1 cellular context compared by ENCODE assay signal in the genomic region with DNA sequence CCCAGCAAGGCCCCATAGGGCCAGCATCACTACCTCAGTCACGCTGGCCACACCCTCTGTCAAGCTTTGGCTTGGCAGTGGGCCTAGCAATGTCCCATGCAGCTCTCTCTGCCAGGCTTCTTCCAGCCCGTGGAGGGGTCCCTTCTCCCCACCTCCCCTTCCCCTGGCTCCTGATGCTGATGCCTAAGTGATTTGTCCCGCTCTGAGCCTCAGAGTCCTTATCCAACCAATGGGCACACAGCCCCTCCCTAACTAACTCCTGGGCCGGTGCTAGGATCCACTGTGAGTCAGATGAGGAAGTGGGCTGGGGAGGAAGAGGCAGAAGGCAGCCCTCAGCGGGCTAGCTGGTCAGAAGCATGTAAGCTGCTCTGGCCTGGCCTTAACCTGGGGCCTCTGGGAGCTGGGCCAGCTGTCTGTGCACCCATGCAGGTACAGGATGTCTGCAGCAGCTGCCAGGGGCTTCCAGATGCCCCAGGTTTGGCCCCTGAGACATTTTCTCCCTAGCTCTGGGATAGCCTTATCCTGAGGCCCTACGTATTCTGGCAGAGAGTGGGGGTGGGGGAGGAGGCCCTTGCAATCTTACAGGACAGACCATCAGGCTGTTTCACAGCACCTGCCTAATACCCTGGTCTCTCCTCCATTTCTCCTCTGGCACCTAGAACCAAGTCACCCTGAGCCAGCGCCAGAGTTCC.
A peak's percentile ranks its signal among the peaks of the same experiment; 100 is the strongest.
TF ChIP-seq lines count a peak whose summit lies in the region.

No MANE protein-coding gene starts in this region.

TF ChIP-seq in HEK293, 187 proteins besides CTCF, POLR2A, EP300 and RAD21 (continued from another document and continues in another):
- no peak for TF ChIP-seq REST (tag by site-specific recombination; IDR thresholded peaks at IDR 0.05)
- TF ChIP-seq ZNF660 (tag by site-specific recombination; IDR thresholded peaks at IDR 0.05), result no peak
- TF ChIP-seq ZBTB21 (tag by site-specific recombination; IDR thresholded peaks at IDR 0.05), result no peak
- no peak for TF ChIP-seq KLF7 (tag by site-specific recombination; IDR thresholded peaks at IDR 0.05; ENCODE audit: borderline replicate concordance)
- no peak for TF ChIP-seq ZNF555 (tag by site-specific recombination; conservative IDR thresholded peaks at IDR 0.05)
- no peak for TF ChIP-seq ZNF76 (tag by site-specific recombination; IDR thresholded peaks at IDR 0.05; ENCODE audit: borderline replicate concordance, low read depth)
- no peak for TF ChIP-seq TRIM28 (IDR thresholded peaks at IDR 0.05; ENCODE audit: borderline replicate concordance, low read length)
- no peak for TF ChIP-seq ZNF26 (tag by site-specific recombination; IDR thresholded peaks at IDR 0.05)
- no peak for TF ChIP-seq YY2 (tag by site-specific recombination; IDR thresholded peaks at IDR 0.05)
- TF ChIP-seq ZBTB17 (tag by site-specific recombination; IDR thresholded peaks at IDR 0.05), result no peak
- no peak for TF ChIP-seq ZNF24 (tag by site-specific recombination; IDR thresholded peaks at IDR 0.05)
- TF ChIP-seq ZNF423 (tag by site-specific recombination; IDR thresholded peaks at IDR 0.05), result no peak
- TF ChIP-seq, protein P1, sequence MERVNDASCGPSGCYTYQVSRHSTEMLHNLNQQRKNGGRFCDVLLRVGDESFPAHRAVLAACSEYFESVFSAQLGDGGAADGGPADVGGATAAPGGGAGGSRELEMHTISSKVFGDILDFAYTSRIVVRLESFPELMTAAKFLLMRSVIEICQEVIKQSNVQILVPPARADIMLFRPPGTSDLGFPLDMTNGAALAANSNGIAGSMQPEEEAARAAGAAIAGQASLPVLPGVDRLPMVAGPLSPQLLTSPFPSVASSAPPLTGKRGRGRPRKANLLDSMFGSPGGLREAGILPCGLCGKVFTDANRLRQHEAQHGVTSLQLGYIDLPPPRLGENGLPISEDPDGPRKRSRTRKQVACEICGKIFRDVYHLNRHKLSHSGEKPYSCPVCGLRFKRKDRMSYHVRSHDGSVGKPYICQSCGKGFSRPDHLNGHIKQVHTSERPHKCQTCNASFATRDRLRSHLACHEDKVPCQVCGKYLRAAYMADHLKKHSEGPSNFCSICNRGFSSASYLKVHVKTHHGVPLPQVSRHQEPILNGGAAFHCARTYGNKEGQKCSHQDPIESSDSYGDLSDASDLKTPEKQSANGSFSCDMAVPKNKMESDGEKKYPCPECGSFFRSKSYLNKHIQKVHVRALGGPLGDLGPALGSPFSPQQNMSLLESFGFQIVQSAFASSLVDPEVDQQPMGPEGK (tag by site-specific recombination; IDR thresholded peaks at IDR 0.05), result peak; percentile 51
- no peak for TF ChIP-seq ZNF184 (tag by site-specific recombination; IDR thresholded peaks at IDR 0.05)
- TF ChIP-seq GLIS2 (tag by site-specific recombination; IDR thresholded peaks at IDR 0.05), result peak; percentile 38; the same call in 1 of the 2 replicates
- TF ChIP-seq ZNF211 (tag by site-specific recombination; IDR thresholded peaks at IDR 0.05; ENCODE audit: low read depth), result no peak
- 0 out of 2 replicates have a peak, but pooled peaks have one; percentile 38 for TF ChIP-seq KLF9 (tag by site-specific recombination; IDR thresholded peaks at IDR 0.05; ENCODE audit: low read depth)
- TF ChIP-seq ZNF2 (tag by site-specific recombination; IDR thresholded peaks at IDR 0.05), result no peak
- no peak for TF ChIP-seq ZNF704 (tag by site-specific recombination; IDR thresholded peaks at IDR 0.05)
- TF ChIP-seq, protein P2, sequence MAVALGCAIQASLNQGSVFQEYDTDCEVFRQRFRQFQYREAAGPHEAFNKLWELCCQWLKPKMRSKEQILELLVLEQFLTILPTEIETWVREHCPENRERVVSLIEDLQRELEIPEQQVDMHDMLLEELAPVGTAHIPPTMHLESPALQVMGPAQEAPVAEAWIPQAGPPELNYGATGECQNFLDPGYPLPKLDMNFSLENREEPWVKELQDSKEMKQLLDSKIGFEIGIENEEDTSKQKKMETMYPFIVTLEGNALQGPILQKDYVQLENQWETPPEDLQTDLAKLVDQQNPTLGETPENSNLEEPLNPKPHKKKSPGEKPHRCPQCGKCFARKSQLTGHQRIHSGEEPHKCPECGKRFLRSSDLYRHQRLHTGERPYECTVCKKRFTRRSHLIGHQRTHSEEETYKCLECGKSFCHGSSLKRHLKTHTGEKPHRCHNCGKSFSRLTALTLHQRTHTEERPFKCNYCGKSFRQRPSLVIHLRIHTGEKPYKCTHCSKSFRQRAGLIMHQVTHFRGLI (tag by site-specific recombination; IDR thresholded peaks at IDR 0.05), result no peak
- no peak for TF ChIP-seq PRDM2 (tag by site-specific recombination; IDR thresholded peaks at IDR 0.05; ENCODE audit: borderline replicate concordance)
- no peak for TF ChIP-seq RBAK (tag by site-specific recombination; IDR thresholded peaks at IDR 0.05)
- no peak for TF ChIP-seq ZNF404 (tag by site-specific recombination; IDR thresholded peaks at IDR 0.05)
- no peak for TF ChIP-seq ZNF248 (tag by site-specific recombination; IDR thresholded peaks at IDR 0.05)
- no peak for TF ChIP-seq ZNF621 (tag by site-specific recombination; IDR thresholded peaks at IDR 0.05)
- no peak; the same call in 1 of the 2 replicates for TF ChIP-seq ZFHX2 (tag by site-specific recombination; conservative IDR thresholded peaks at IDR 0.05)
- no peak for TF ChIP-seq ZNF670 (tag by site-specific recombination; IDR thresholded peaks at IDR 0.05; ENCODE audit: low read depth)
- TF ChIP-seq ZNF518A (tag by site-specific recombination; conservative IDR thresholded peaks at IDR 0.05; ENCODE audit: low read depth), result no peak
- no peak for TF ChIP-seq ZNF707 (tag by site-specific recombination; IDR thresholded peaks at IDR 0.05)
- TF ChIP-seq ZNF571 (tag by site-specific recombination; IDR thresholded peaks at IDR 0.05), result no peak
- TF ChIP-seq ZNF624 (tag by site-specific recombination; IDR thresholded peaks at IDR 0.05), result no peak
- no peak for TF ChIP-seq ZNF549 (tag by site-specific recombination; IDR thresholded peaks at IDR 0.05)
- TF ChIP-seq ZNF785 (tag by site-specific recombination; IDR thresholded peaks at IDR 0.05), result no peak
- no peak for TF ChIP-seq ZNF473 (tag by site-specific recombination; IDR thresholded peaks at IDR 0.05)
- TF ChIP-seq ZNF561 (tag by site-specific recombination; IDR thresholded peaks at IDR 0.05; ENCODE audit: borderline replicate concordance), result no peak
- TF ChIP-seq BCL11A (tag by site-specific recombination; IDR thresholded peaks at IDR 0.05; ENCODE audit: low read depth), result no peak
